Comparison of ENCODE assay signal across 18 cellular contexts in the genomic region with DNA sequence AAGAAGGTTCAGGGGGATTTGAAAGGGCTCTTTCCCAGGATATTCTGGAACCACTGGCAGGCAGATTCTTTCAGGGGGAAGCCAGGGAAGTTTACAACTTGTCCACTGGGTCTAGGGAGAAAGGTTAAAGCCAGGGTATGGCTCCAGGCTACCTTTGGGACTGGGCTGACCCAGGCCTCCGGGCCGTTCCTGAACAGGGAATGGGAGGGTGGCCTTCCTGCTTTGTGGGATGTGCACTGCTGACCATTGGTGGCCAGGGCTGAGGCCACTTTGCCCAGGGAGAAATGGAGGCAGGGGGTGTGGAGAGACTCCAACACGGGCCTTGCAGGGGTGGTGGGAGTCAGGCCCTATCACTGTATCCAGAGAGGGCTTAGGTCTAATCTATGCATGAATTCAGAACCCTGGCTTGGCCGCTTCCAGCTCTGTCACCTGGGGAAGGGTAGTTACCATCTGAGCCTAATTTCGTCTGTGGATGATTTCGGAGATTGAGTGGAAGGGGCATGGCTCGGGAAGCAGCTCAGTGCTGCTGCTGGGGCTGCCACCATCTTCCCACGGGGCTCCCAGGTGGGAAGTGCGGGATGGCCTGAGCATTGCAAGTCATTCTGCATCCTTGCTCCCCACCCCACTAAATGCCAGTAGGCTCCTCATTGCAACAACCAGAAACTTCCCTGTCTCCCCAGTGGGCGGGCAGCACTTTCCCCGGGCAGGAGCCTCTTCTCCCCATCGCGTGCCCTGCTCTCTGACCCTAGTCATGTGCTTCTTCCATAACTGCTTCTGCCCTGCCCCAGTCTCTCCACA. TPM values are rescaled to one million over a fixed set of nuclear protein-coding genes. Genes with fewer than 3 reads are reported as not detected.
A peak's percentile ranks its signal among the peaks of the same experiment; 100 is the strongest.
DNase-seq lines count a peak whose midpoint lies in the region; TF ChIP-seq lines count a peak whose summit lies in the region.
"Had no signal": no experiment of that assay in that cellular context is flagged by ENCODE, and none has a peak within 500 bp of the region (broad histone marks: within the 10 kb centered on the region; RNA-seq: fewer than 3 reads in every experiment).

No MANE protein-coding gene starts in this region.

- H3K4me1 ChIP-seq in BLaER1 (peaks cover 19% of the 10 kb centered on the region), spleen (no peaks in the 10 kb centered on the region), prostate gland (replicated peaks) (no peaks in the 10 kb centered on the region)
- H3K4me1 ChIP-seq: Caco-2, SJSA1 had no signal

- no peak for TF ChIP-seq POLR2A in spleen (IDR thresholded peaks at IDR 0.05)
- TF ChIP-seq POLR2A in prostate gland (IDR thresholded peaks at IDR 0.05): no peak

- no peaks in the 10 kb centered on the region for H3K9me3 ChIP-seq in BLaER1
- no peaks in the 10 kb centered on the region for H3K9me3 ChIP-seq in spleen
- H3K9me3 ChIP-seq in prostate gland: no peaks in the 10 kb centered on the region
- H3K9me3 ChIP-seq: Caco-2, SJSA1 had no signal

- WGBS in spleen, 5 donors: 87 to 91% (median 90%) methylated on average over 11 to 13 of the region's 13 CpGs
- WGBS in prostate gland: 90% methylated on average over 12 of the region's 13 CpGs

- DNase-seq in mesenteric fat pad (ENCODE audit: low spot score) (peak; percentile 80), spleen (peak; percentile 66), NCI-H1436 (lab: John Stamatoyannopoulos, UW) (no peak), cortex of kidney (lab: John Stamatoyannopoulos, UW) (no peak), prostate gland (ENCODE audit: low spot score) (no peak)
- no peak for DNase-seq in stimulated activated CD4-positive, alpha-beta T cell treated with anti-CD3 and anti-CD28 coated beads, Interleukin-2, amount 100 ng/mL, for 24 hours
- DNase-seq: AML-193, GDM1, KBM-7, NCI-H226, NCI-H526 had no signal

- H4K20me1 ChIP-seq in BLaER1: no peaks in the 10 kb centered on the region

- intact Hi-C loops in spleen (cut with DNase I; ENCODE audit: low total_unique reads): no loop called here
- intact Hi-C loops in prostate gland (cut with DNase I): no loop called here

- H3K36me3 ChIP-seq in BLaER1 (no peaks in the 10 kb centered on the region), spleen (no peaks in the 10 kb centered on the region), prostate gland (no peaks in the 10 kb centered on the region)
- H3K36me3 ChIP-seq: SJSA1 had no signal

- no peak overlapping the region for H3K9ac ChIP-seq in BLaER1

- no peak overlapping the region for H3K27ac ChIP-seq in BLaER1
- peak overlapping the region; percentile 18; the same call in 1 of the 2 replicates for H3K27ac ChIP-seq in C4-2B
- H3K27ac ChIP-seq in spleen: no peak overlapping the region
- H3K27ac ChIP-seq in prostate gland: no peak overlapping the region
- H3K27ac ChIP-seq: PC-9, RWPE1, SJSA1 had no signal

- TF ChIP-seq CTCF in C4-2B (conservative IDR thresholded peaks at IDR 0.05): no peak
- TF ChIP-seq CTCF in spleen (IDR thresholded peaks at IDR 0.05 in 8 of 11, conservative IDR thresholded peaks at IDR 0.05 in 3 of 11): no peak
- no peak for TF ChIP-seq CTCF in prostate gland (IDR thresholded peaks at IDR 0.05)

- H3K4me3 ChIP-seq in BLaER1 (no peak overlapping the region), spleen (no peak overlapping the region), prostate gland (no peak overlapping the region)
- H3K4me3 ChIP-seq: PC-9, SJSA1 had no signal

- no peaks in the 10 kb centered on the region for H3K27me3 ChIP-seq in BLaER1
- peaks cover 0 to 26% (median 0%) of the 10 kb centered on the region in 7 donors for H3K27me3 ChIP-seq in spleen (replicated peaks in 1 of 7)
- no peaks in the 10 kb centered on the region for H3K27me3 ChIP-seq in prostate gland (replicated peaks; ENCODE audit: insufficient read depth)

- peak overlapping the region; percentile 46 for H3K4me2 ChIP-seq in BLaER1
- H3K4me2 ChIP-seq: PC-9 had no signal

RNA-seq across cellular contexts. Expression of gene OTOF, which starts 57.1 kb away (rescaled TPM):
- 0.26 TPM for total RNA-seq in mesenteric fat pad
- total RNA-seq in spleen: 1 to 10 TPM in 1 of 7 donors, under 1 TPM in 6; 0.19 to 1.6 (median 0.34) TPM
- polyA plus RNA-seq in spleen: under 1 TPM; 0.06 to 0.17 (median 0.16) TPM
- total RNA-seq in prostate gland: under 1 TPM in 1 of 2 donors, not detected in 1; 0.68 TPM
- total RNA-seq: H4, PC-9, SJSA1 had no signal

Comparison
In these comparisons a context has a peak if more than half of its experiments do, and no peak if none do; other contexts are left out.
1. DNase-seq: peak in mesenteric fat pad (single experiment) and spleen (single experiment); none in NCI-H1436 (single experiment), cortex of kidney (single experiment), prostate gland (single experiment) and stimulated activated CD4-positive, alpha-beta T cell treated with anti-CD3 and anti-CD28 coated beads, Interleukin-2, amount 100 ng/mL, for 24 hours (0 of 2).